Comparison of ENCODE assay signal across 21 cellular contexts in genomic region chr3:72727207-72727606, GRCh38.
DNase-seq lines count a peak whose midpoint lies in the region; TF ChIP-seq lines count a peak whose summit lies in the region.
"Had no signal": no experiment of that assay in that cellular context is flagged by ENCODE, and none has a peak within 500 bp of the region (broad histone marks: within the 10 kb centered on the region; RNA-seq: fewer than 3 reads in every experiment).

No MANE protein-coding gene starts in this region.

- no peaks in the 10 kb centered on the region for H3K27me3 Mint-ChIP-seq in Caco-2 (ENCODE audit: insufficient read depth, unreplicated experiment)
- peaks cover 14% of the 10 kb centered on the region for H3K27me3 Mint-ChIP-seq in neural progenitor cell (ENCODE audit: insufficient read depth, low read depth)

- H2AFZ ChIP-seq in neural progenitor cell (replicated peaks) = peak overlapping the region; percentile 26
- H2AFZ ChIP-seq: GM23248, PC-9 had no signal

- CTCF ChIA-PET in Caco-2 (lab: Charles Lee) = no interaction called here

- H3K27me3 ChIP-seq in Caco-2 (replicated peaks; ENCODE audit: control insufficient read depth, insufficient read depth, low read length) (no peaks in the 10 kb centered on the region), neural progenitor cell (no peaks in the 10 kb centered on the region), thyroid gland (no peaks in the 10 kb centered on the region)
- H3K27me3 ChIP-seq: MG63, SJCRH30 had no signal

- H3K36me3 ChIP-seq in Caco-2 (ENCODE audit: control insufficient read depth, insufficient read depth, low read length) (no peaks in the 10 kb centered on the region), neural progenitor cell (no peaks in the 10 kb centered on the region), thyroid gland (no peaks in the 10 kb centered on the region)
- H3K36me3 ChIP-seq: HAP-1, MG63, SJCRH30 had no signal

- H3K4me1 Mint-ChIP-seq in Caco-2 (ENCODE audit: low read depth, unreplicated experiment) (peaks cover 28% of the 10 kb centered on the region), neural progenitor cell (peaks cover 19% of the 10 kb centered on the region)

- POLR2A ChIA-PET in Caco-2 (lab: Charles Lee) = interaction anchor here (0.5 kb wide), 1 partner anchor 11 kb away, joined by 13 read pairs; no protein-coding TSS in a partner anchor

- H3K4me3 Mint-ChIP-seq in Caco-2 (ENCODE audit: unreplicated experiment) (no peak overlapping the region), neural progenitor cell (no peak overlapping the region)
- H3K4me3 Mint-ChIP-seq: HFFc6 had no signal

- H3K4me3 ChIP-seq in Caco-2 (ENCODE audit: low read depth, low read length) = no peak overlapping the region
- H3K4me3 ChIP-seq in astrocyte of the cerebellum (ENCODE audit: low read depth, low read length) = no peak overlapping the region
- H3K4me3 ChIP-seq in fibroblast of pulmonary artery (replicated peaks; ENCODE audit: low read depth, low read length) = no peak overlapping the region
- H3K4me3 ChIP-seq in neural progenitor cell = no peak overlapping the region
- no peak overlapping the region for H3K4me3 ChIP-seq in thyroid gland (replicated peaks in 1 of 3)
- H3K4me3 ChIP-seq: GM23248, HAP-1, MG63, PC-9, SJCRH30 had no signal

- no peak overlapping the region for H3K9ac ChIP-seq in neural progenitor cell
- H3K9ac ChIP-seq: GM23248 had no signal

- no peak for DNase-seq in Caco-2
- DNase-seq in astrocyte of the cerebellum (ENCODE audit: low read depth) = peak; percentile 12
- DNase-seq in fibroblast of pulmonary artery (ENCODE audit: low read depth) = peak; percentile 24
- no peak for DNase-seq in neural progenitor cell (ENCODE audit: low spot score)
- no peak for DNase-seq in thyroid gland
- DNase-seq in stimulated activated CD4-positive, alpha-beta T cell treated with anti-CD3 and anti-CD28 coated beads, Interleukin-15, amount 100 ng/mL, for 24 hours = no peak
- DNase-seq in GM03348 (ENCODE audit: low spot score) = no peak
- DNase-seq: DMS153, DND-41, GM23248, HFFc6, KBM-7, MG63, NCI-H1105 treated with DMSO at 0.1 percent for 48 hours, NCI-H146, NCI-H2029, NCI-H446 treated with DMSO at 0.1 percent for 48 hours, NCI-H526 treated with DMSO at 0.1 percent for 48 hours, PC-9, SJCRH30 had no signal

- H3K4me1 ChIP-seq in Caco-2 = peaks cover 23% of the 10 kb centered on the region
- H3K4me1 ChIP-seq in neural progenitor cell = no peaks in the 10 kb centered on the region
- H3K4me1 ChIP-seq in thyroid gland = no peaks in the 10 kb centered on the region

- H3K36me3 Mint-ChIP-seq in Caco-2 (ENCODE audit: insufficient read depth, unreplicated experiment) (no peaks in the 10 kb centered on the region), neural progenitor cell (no peaks in the 10 kb centered on the region)

- no peaks in the 10 kb centered on the region for H3F3A ChIP-seq in neural progenitor cell (ENCODE audit: low read depth)

- no peaks in the 10 kb centered on the region for H4K20me1 ChIP-seq in neural progenitor cell (ENCODE audit: low read depth)

- no peak for TF ChIP-seq POLR2A in thyroid gland (IDR thresholded peaks at IDR 0.05)

- TF ChIP-seq CTCF in Caco-2 (IDR thresholded peaks at IDR 0.05; ENCODE audit: insufficient read depth in 1 of 2, low read depth in 1 of 2, low read length in 1 of 2, severe bottlenecking in 1 of 2, unreplicated experiment in 1 of 2) (no peak), astrocyte of the cerebellum (IDR thresholded peaks at IDR 0.05; ENCODE audit: low read depth, low read length, missing control alignments) (no peak), fibroblast of pulmonary artery (IDR thresholded peaks at IDR 0.05; ENCODE audit: low read length, missing control alignments) (no peak), neural progenitor cell (IDR thresholded peaks at IDR 0.05) (no peak), thyroid gland (IDR thresholded peaks at IDR 0.05) (no peak)

- 33 to 38% methylated on average over 7 of the region's 7 CpGs for WGBS in thyroid gland, 2 donors

- no peaks in the 10 kb centered on the region for H3K9me3 ChIP-seq in Caco-2
- no peaks in the 10 kb centered on the region for H3K9me3 ChIP-seq in neural progenitor cell (ENCODE audit: low read depth)
- no peaks in the 10 kb centered on the region for H3K9me3 ChIP-seq in thyroid gland
- H3K9me3 ChIP-seq: HAP-1, MG63, SJCRH30 had no signal

- H3K27ac Mint-ChIP-seq in Caco-2 (ENCODE audit: unreplicated experiment) = peak overlapping the region; percentile 71
- H3K27ac Mint-ChIP-seq in neural progenitor cell = peak overlapping the region; percentile 57
- H3K27ac Mint-ChIP-seq: HFFc6 had no signal

- no peaks in the 10 kb centered on the region for H3K79me2 ChIP-seq in neural progenitor cell (ENCODE audit: low read depth)

- no peak overlapping the region for H3K4me2 ChIP-seq in neural progenitor cell
- H3K4me2 ChIP-seq: PC-9 had no signal

- in situ Hi-C loops in astrocyte of the cerebellum (cut with HindIII; ENCODE audit: low sequenced_read_pairs) = no loop called here

- H3K27ac ChIP-seq in neural progenitor cell (no peak overlapping the region), thyroid gland (no peak overlapping the region)
- H3K27ac ChIP-seq: GM23248, PC-9, SJCRH30 had no signal

- intact Hi-C loops in Caco-2 (cut with micrococcal nuclease; ENCODE audit: unreplicated experiment) = loop anchor here (10.0 kb wide), 1 partner anchor 88 kb away; no protein-coding TSS in a partner anchor
- intact Hi-C loops in thyroid gland (cut with DNase I) = no loop called here

- H3K9me3 Mint-ChIP-seq in Caco-2 (ENCODE audit: unreplicated experiment) (peaks cover 9% of the 10 kb centered on the region), neural progenitor cell (no peaks in the 10 kb centered on the region)
- H3K9me3 Mint-ChIP-seq: HFFc6 had no signal

- no TSS peak for BruUV-seq in Caco-2 (replicated peaks; lab: Mats Ljungman, UMichigan)

Comparison
In these comparisons a context has a peak if more than half of its experiments do, and no peak if none do; other contexts are left out.
1. DNase-seq: peak in astrocyte of the cerebellum (single experiment) and fibroblast of pulmonary artery (single experiment); none in Caco-2 (0 of 2), neural progenitor cell (single experiment), thyroid gland (0 of 2), stimulated activated CD4-positive, alpha-beta T cell treated with anti-CD3 and anti-CD28 coated beads, Interleukin-15, amount 100 ng/mL, for 24 hours (single experiment) and GM03348 (single experiment).